Comparison of ENCODE assay signal across 1 cellular context in the genomic region with DNA sequence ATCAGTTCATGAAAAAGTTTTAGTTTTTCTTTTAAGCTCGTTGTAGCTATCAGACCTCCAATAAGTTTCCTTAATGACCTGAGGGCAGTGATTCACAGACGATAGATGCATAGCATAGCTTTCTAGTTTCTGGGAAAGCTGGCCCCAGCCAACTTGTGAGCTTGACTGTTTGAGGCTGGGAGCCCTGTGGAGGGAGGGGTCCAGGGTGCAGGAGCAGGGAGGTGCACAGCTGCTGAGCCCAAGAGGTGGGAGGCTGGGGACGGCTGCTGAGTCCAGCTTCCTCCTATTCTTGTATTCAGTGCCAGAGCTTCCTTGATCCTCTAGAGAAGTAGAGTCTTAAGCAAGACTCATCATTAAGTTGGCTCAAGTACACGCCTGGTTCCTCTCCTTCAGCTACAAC.
TF ChIP-seq lines count a peak whose summit lies in the region.

No MANE protein-coding gene starts in this region.

TF ChIP-seq in endothelial cell of umbilical vein, 7 proteins besides CTCF, POLR2A, EP300 and RAD21 (continued from another document):
- TF ChIP-seq POLR2AphosphoS5 (IDR thresholded peaks at IDR 0.05; ENCODE audit: insufficient read depth, low read depth, low read length) (no peak), GATA2 (IDR thresholded peaks at IDR 0.05; ENCODE audit: insufficient read depth, insufficient read length, low read depth, low read length) (no peak), JUN (IDR thresholded peaks at IDR 0.05; ENCODE audit: borderline replicate concordance, insufficient read depth, insufficient read length, low read depth) (no peak), MAX (IDR thresholded peaks at IDR 0.05; ENCODE audit: insufficient read depth, insufficient read length) (no peak), EZH2 (IDR thresholded peaks at IDR 0.05; ENCODE audit: borderline replicate concordance, low read depth, low read length, severe bottlenecking) (no peak)
